ENCODE assay signal across 8 cellular contexts in the genomic region with DNA sequence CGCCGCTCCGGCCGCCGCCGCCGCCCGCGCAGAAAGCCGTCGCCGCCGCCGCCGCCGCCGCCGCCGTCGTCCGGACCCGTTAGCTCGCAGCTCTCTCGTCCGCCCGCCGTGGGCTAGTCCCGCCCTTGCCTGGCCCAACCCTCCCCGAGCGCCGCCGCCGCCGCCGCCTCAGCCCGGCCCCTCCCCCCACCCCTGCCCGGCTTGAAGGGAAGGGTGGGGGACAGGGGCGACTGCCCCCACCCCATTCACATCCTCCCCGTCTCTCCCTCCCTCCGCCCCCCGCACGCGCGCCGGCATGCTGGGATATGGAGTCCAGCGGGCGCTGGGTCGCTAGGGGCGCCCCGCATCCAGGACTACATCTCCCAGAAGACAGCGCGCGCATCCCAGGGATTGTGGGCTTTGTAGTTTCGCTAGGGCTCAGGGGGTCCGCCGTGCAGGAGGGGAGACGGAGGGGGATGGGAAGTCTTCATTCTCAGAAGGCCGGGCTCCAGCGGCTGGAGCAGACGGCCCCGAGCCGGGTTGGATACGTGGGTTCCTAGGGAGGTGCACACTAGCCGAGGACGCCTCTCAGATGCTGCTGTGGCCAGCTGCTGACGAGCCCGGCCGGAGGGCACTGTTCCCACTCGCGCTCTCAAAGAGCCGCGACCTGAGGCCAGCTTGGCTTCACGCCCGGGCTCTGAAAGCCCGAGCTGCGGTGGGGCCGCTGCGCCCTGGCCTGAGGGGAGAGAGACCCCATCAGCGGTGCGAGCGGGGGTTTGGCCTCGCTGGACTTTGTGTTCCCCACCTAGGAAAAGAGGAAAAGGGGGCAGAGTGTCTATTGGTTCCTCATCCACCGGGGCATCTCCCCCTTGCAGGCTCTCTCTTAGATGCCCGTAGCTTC. TPM values are rescaled to one million over a fixed set of nuclear protein-coding genes. Genes with fewer than 3 reads are reported as not detected.
A peak's percentile ranks its signal among the peaks of the same experiment; 100 is the strongest.
DNase-seq lines count a peak whose midpoint lies in the region; ATAC-seq lines count a peak whose summit lies in the region.

A gene with protein sequence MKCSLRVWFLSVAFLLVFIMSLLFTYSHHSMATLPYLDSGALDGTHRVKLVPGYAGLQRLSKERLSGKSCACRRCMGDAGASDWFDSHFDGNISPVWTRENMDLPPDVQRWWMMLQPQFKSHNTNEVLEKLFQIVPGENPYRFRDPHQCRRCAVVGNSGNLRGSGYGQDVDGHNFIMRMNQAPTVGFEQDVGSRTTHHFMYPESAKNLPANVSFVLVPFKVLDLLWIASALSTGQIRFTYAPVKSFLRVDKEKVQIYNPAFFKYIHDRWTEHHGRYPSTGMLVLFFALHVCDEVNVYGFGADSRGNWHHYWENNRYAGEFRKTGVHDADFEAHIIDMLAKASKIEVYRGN (minus strand): TSS at position 118 of the 880 bp plus-strand sequence. CDS start 40,570 bp downstream, outside the sequence.

- DNase-seq in AG08395 (ENCODE audit: low spot score) (peak; percentile 95), NCI-H510A treated with DMSO at 0.1 percent for 48 hours (lab: John Stamatoyannopoulos, UW) (peak; percentile 61), cerebellum (ENCODE audit: low spot score) (peak; percentile 99), kidney tubule cell (ENCODE audit: low spot score) (peak; percentile 93)
- peak; percentile 87 to 89 for DNase-seq in activated CD4-positive, alpha-beta T cell treated with anti-CD3 and anti-CD28 coated beads for 24 hours (ENCODE audit: low read depth in 2 of 2)
- DNase-seq in stimulated activated CD4-positive, alpha-beta T cell treated with anti-CD3 and anti-CD28 coated beads, Interleukin-1b, Interleukin-23, amount 100 ng/mL, for 1 hour (ENCODE audit: low read depth in 2 of 2) = peak; percentile 81 to 86

- ATAC-seq in GM18909 (IDR thresholded peaks at IDR 0.05; ENCODE audit: poor library complexity, unreplicated experiment) (peak; percentile 86), HG03175 (IDR thresholded peaks at IDR 0.05; ENCODE audit: unreplicated experiment) (peak; percentile 90)

RNA-seq across cellular contexts. Expression of the gene that starts here (rescaled TPM):
- total RNA-seq in cerebellum = 30.3 TPM

Comparison
In these comparisons a context has a peak if more than half of its experiments do, and no peak if none do; other contexts are left out.
1. Peak in every context shown above with its lines: DNase-seq and ATAC-seq.